25 cellular contexts compared by ENCODE assay signal in the genomic region with DNA sequence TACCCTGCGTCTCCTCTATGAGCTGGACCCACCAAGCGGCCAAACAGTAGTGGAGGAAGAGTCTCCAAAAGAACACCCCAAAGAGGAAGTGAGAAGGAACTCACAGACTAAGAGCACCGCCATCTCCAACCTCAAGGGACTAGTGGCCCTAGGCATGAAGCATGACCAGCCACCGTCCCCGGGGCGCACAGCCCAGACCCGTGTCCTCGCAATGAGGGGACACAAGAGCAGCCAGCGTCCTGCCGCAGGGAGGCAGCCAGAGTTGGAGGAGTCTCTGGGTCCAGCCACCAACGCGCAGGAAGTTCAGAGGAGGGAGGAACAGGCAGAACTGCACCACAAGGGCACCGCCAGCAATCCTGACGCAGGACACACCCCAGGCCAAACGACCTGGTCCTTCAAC.
"Had no signal": no experiment of that assay in that cellular context is flagged by ENCODE, and none has a peak within 500 bp of the region (broad histone marks: within the 10 kb centered on the region; RNA-seq: fewer than 3 reads in every experiment).

No MANE protein-coding gene starts in this region.

- H3K79me2 ChIP-seq: hepatocyte had no signal

- H2AFZ ChIP-seq: hepatocyte, neural progenitor cell had no signal

- H3K27me3 ChIP-seq: colonic mucosa, gastroesophageal sphincter, hepatocyte, neural progenitor cell, spleen, uterus had no signal

- H3K4me1 ChIP-seq: colonic mucosa, gastroesophageal sphincter, neural progenitor cell, spleen, uterus had no signal

- H3K4me3 Mint-ChIP-seq: activated CD4-positive, alpha-beta memory T cell treated with anti-CD3 and anti-CD28 coated beads, Interleukin-2, amount 10 ng/mL, durations not matched to agents 7 days and 5 days; activated CD4-positive, alpha-beta T cell treated with anti-CD3 and anti-CD28 coated beads, Interleukin-2, amount 10 ng/mL, durations not matched to agents 7 days and 5 days; activated T-cell treated with anti-CD3 and anti-CD28 coated beads, Interleukin-2, amount 50 U/mL, for 4 hours; activated T-helper 17 cell treated with anti-CD3 and anti-CD28 coated beads, Interleukin-2, amount 50 U/mL, for 72 hours; memory B cell; neural progenitor cell; WTC11 had no signal

- H3K27me3 Mint-ChIP-seq: activated CD4-positive, alpha-beta memory T cell treated with anti-CD3 and anti-CD28 coated beads, Interleukin-2, amount 10 ng/mL, durations not matched to agents 7 days and 5 days; activated CD4-positive, alpha-beta T cell treated with anti-CD3 and anti-CD28 coated beads, Interleukin-2, amount 10 ng/mL, durations not matched to agents 7 days and 5 days; activated T-helper 17 cell treated with anti-CD3 and anti-CD28 coated beads, Interleukin-2, amount 50 U/mL, for 72 hours; memory B cell; naive thymus-derived CD4-positive, alpha-beta T cell had no signal

- H3K36me3 ChIP-seq: uterus had no signal

- H3K4me1 Mint-ChIP-seq: activated CD4-positive, alpha-beta memory T cell treated with anti-CD3 and anti-CD28 coated beads, Interleukin-2, amount 10 ng/mL, durations not matched to agents 7 days and 5 days; activated CD4-positive, alpha-beta T cell treated with anti-CD3 and anti-CD28 coated beads, Interleukin-2, amount 10 ng/mL, durations not matched to agents 7 days and 5 days; neural progenitor cell; WTC11 had no signal

- H3K4me2 ChIP-seq: hepatocyte, neural progenitor cell had no signal

- DNase-seq: activated CD4-positive, alpha-beta memory T cell treated with anti-CD3 and anti-CD28 coated beads, Interleukin-2, amount 10 ng/mL, durations not matched to agents 7 days and 5 days; activated CD4-positive, alpha-beta T cell treated with anti-CD3 and anti-CD28 coated beads for 1 hour; activated CD4-positive, alpha-beta T cell treated with anti-CD3 and anti-CD28 coated beads, Interleukin-2, amount 10 ng/mL, durations not matched to agents 7 days and 5 days; activated CD8-positive, alpha-beta memory T cell treated with anti-CD3 and anti-CD28 coated beads, Interleukin-2, amount 50 U/mL, for 48 hours; activated gamma-delta T cell treated with Interleukin-2 at 50 U/mL for 16 hours; activated T-cell treated with anti-CD3 and anti-CD28 coated beads, Interleukin-2, amount 50 U/mL, for 4 hours; colonic mucosa; effector CD8-positive, alpha-beta T cell; erythroblast; midbrain; naive thymus-derived CD4-positive, alpha-beta T cell; spleen; stimulated activated naive CD8-positive, alpha-beta T cell treated with anti-CD3 and anti-CD28 coated beads, Interleukin-15, Interleukin-2, amounts not matched to agents 100 U/mL and 50 U/mL, for 24 hours; T-helper 2 cell; trophoblast cell; uterus had no signal

- ATAC-seq: activated naive CD4-positive, alpha-beta T cell treated with anti-CD3 and anti-CD28 coated beads, Interleukin-2, amount 50 U/mL, for 72 hours; activated T-cell treated with anti-CD3 and anti-CD28 coated beads, Interleukin-2, amount 50 U/mL, for 4 hours; activated T-helper 17 cell treated with anti-CD3 and anti-CD28 coated beads, Interleukin-2, amount 50 U/mL, for 72 hours; gastroesophageal sphincter; naive thymus-derived CD4-positive, alpha-beta T cell; right cardiac atrium; stimulated activated naive CD8-positive, alpha-beta T cell treated with anti-CD3 and anti-CD28 coated beads, Interleukin-15, Interleukin-2, amounts not matched to agents 100 U/mL and 50 U/mL, for 24 hours; WTC11 had no signal

- H3K4me3 ChIP-seq: colonic mucosa, gastroesophageal sphincter, hepatocyte, neural progenitor cell, spleen, thoracic aorta, uterus had no signal

- H3K9ac ChIP-seq: neural progenitor cell had no signal

- H3K9me3 ChIP-seq: colonic mucosa, uterus had no signal

- H3K27ac ChIP-seq: colonic mucosa, gastroesophageal sphincter, hepatocyte, neural progenitor cell, spleen, thoracic aorta, uterus had no signal

- H3K27ac Mint-ChIP-seq: activated CD4-positive, alpha-beta memory T cell treated with anti-CD3 and anti-CD28 coated beads, Interleukin-2, amount 10 ng/mL, durations not matched to agents 7 days and 5 days; activated CD4-positive, alpha-beta T cell treated with anti-CD3 and anti-CD28 coated beads, Interleukin-2, amount 10 ng/mL, durations not matched to agents 7 days and 5 days; activated T-helper 17 cell treated with anti-CD3 and anti-CD28 coated beads, Interleukin-2, amount 50 U/mL, for 72 hours; memory B cell; naive thymus-derived CD4-positive, alpha-beta T cell; neural progenitor cell; WTC11 had no signal
